Comparison of ENCODE assay signal across 8 cellular contexts in the genomic region with DNA sequence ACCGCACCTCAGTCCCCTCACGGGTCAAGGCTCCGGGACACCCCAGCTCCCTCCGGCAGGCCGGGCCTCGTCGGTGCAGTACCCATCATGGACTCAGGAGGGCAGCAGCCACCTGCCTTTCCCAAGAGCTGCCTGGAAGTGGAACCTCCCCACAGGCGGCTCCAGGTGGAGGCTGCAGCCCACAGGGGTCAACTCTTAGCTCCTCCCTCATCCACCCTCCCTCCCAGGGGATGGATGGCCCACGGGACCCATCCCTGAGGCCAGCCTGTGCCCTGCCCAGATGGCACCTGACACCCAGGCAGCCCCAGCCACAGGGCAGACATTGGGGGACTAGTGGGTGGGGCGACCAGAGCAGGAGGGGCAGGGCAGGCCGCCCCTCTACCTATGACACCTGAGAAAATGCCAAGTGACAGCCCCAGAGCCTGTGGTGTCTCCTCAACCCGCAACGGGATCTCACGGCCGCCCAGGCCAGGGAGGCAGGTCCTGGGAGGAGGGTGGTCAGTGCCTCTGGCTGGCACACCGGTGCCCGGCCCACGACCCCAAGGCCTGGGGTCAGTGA. TPM values are rescaled to one million over a fixed set of nuclear protein-coding genes. Genes with fewer than 3 reads are reported as not detected.
A peak's percentile ranks its signal among the peaks of the same experiment; 100 is the strongest.
DNase-seq lines count a peak whose midpoint lies in the region; ATAC-seq and TF ChIP-seq lines count a peak whose summit lies in the region.

No MANE protein-coding gene starts in this region.

- in situ Hi-C loops in mammary epithelial cell (cut with MboI; ENCODE audit: low sequenced_read_pairs in 2 of 2) = loop anchor here in 1 of 2 donors (10.0 kb wide), 1 partner anchor 172 kb away; a partner anchor contains a TSS

- peak; percentile 61 to 63 for DNase-seq in NCI-H2081 (lab: John Stamatoyannopoulos, UW)
- DNase-seq in NCI-H2081 treated with DMSO at 0.1 percent for 48 hours (lab: John Stamatoyannopoulos, UW) = no peak
- DNase-seq in NCI-H1048 (lab: John Stamatoyannopoulos, UW) = peak; percentile 25
- peak; percentile 33 to 58 (median 48) for DNase-seq in activated CD4-positive, CD25-positive, alpha-beta regulatory T cell (lab: John Stamatoyannopoulos, UW)
- peak; percentile 56 for DNase-seq in mammary epithelial cell
- DNase-seq in islet precursor cell = peak; percentile 93
- peak; percentile 51 to 63 (median 57) for DNase-seq in stimulated activated CD4-positive, alpha-beta T cell treated with anti-CD3 and anti-CD28 coated beads, Interleukin-1b, Interleukin-23, amount 100 ng/mL, for 24 hours (ENCODE audit: low read depth in 4 of 4, low spot score in 1 of 4)

- H4K20me1 ChIP-seq in mammary epithelial cell (ENCODE audit: insufficient read depth, low read length) = no peaks in the 10 kb centered on the region

- peak; percentile 80 to 97 for TF ChIP-seq CTCF in mammary epithelial cell (conservative IDR thresholded peaks at IDR 0.05 in 1 of 2, IDR thresholded peaks at IDR 0.05 in 1 of 2; ENCODE audit: extremely low read depth in 1 of 2, insufficient read depth in 1 of 2, low read depth in 1 of 2, low read length in 2 of 2)

- no TSS peak for BruUV-seq in mammary epithelial cell (replicated peaks; lab: Mats Ljungman, UMichigan)

- WGBS in mammary epithelial cell (ENCODE audit: low coverage, missing lambda C conversion rate) = 19% methylated on average over 6 of the region's 18 CpGs

- H3K27ac ChIP-seq in mammary epithelial cell (ENCODE audit: insufficient read depth, low read depth, low read length) = no peak overlapping the region

- H3K4me3 ChIP-seq in mammary epithelial cell (replicated peaks in 1 of 3; ENCODE audit: insufficient read depth in 1 of 3, low read depth in 2 of 3, low read length in 3 of 3) = no peak overlapping the region

- intact Hi-C loops in mammary epithelial cell (cut with micrococcal nuclease) = loop anchor here (1.0 to 10.0 kb wide), 4 partner anchors 31 to 272 kb away; no protein-coding TSS in a partner anchor

- CTCF ChIA-PET in mammary epithelial cell (lab: Charles Lee; ENCODE audit: low non-redundant PET) = interaction anchor here (0.5 to 1.1 kb wide), 6 partner anchors 26 to 1258 kb away, joined by 3 to 45 read pairs (median 6); a partner anchor contains a TSS

- H3K9me3 ChIP-seq in mammary epithelial cell (replicated peaks; ENCODE audit: insufficient read depth, low read length) = no peaks in the 10 kb centered on the region

- H3K36me3 ChIP-seq in mammary epithelial cell (ENCODE audit: insufficient read depth, low read length) = no peaks in the 10 kb centered on the region

- peaks cover 11% of the 10 kb centered on the region for H3K4me1 ChIP-seq in mammary epithelial cell (ENCODE audit: insufficient read depth, low read length)

- no peaks in the 10 kb centered on the region for H3K79me2 ChIP-seq in mammary epithelial cell (ENCODE audit: insufficient read depth, low read length)

- ATAC-seq in HG02981 (IDR thresholded peaks at IDR 0.05; ENCODE audit: unreplicated experiment) = no peak

- no peaks in the 10 kb centered on the region for H3K27me3 ChIP-seq in mammary epithelial cell (ENCODE audit: insufficient read depth, low read length)

- dilution Hi-C loops in mammary epithelial cell (cut with HindIII; ENCODE audit: low sequenced_read_pairs) = loop anchor here (5.0 kb wide), 3 partner anchors 54 to 289 kb away; no protein-coding TSS in a partner anchor

- no peak overlapping the region for H3K9ac ChIP-seq in mammary epithelial cell (ENCODE audit: insufficient read depth, low read length)

- no peak overlapping the region for H2AFZ ChIP-seq in mammary epithelial cell (ENCODE audit: low read depth, low read length)

- H3K4me2 ChIP-seq in mammary epithelial cell (ENCODE audit: insufficient read depth, low read depth, low read length) = no peak overlapping the region

RNA-seq across cellular contexts. Expression of a gene that starts 1.2 kb away (rescaled TPM):
- total RNA-seq in mammary epithelial cell = 1 to 10 TPM; 5.9 to 6.7 TPM
- 7.6 TPM for polyA plus RNA-seq in mammary epithelial cell
- polyA minus RNA-seq in mammary epithelial cell = 3.5 TPM
